Comparison of ENCODE assay signal across 9 cellular contexts in the genomic region with DNA sequence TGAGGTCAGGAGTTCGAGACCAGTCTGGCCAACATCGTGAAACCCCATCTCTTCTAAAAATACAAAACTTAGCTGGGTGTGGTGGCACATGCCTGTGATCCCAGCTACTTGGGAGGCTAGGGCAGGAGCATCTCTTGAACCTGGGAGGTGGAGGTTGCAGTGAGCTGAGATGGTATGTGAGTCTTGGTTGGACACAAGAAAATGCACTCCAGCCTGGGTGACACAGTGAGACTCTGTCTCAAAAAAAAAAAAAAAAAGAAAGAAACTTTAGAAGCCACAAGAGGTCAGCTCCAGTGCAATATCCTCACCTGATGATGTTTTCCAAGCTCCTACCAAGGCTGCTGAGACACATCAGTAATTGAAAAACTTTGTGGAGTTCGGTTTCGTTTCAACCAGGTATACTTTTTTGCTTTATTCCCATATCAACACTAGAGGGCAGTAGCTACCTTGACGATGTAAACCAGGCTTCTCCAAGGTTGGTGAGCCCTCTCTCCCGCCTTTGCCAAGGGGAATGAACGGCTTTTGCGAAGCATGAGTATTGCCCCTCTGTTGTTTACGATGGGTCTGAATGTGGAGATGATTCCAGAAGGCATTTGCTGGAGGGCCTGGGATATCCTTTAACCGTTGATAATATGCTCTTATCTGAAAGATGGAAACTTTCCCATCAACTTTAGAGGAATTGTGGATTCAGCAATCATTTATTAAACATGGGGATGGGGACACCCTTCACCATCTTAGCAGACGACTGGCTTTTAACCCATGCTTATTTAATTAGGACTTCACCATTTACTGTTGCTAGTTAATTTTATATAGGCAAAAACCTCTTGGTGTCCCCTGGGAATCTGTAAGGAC.
DNase-seq lines count a peak whose midpoint lies in the region; ATAC-seq and TF ChIP-seq lines count a peak whose summit lies in the region.
"Had no signal": no experiment of that assay in that cellular context is flagged by ENCODE, and none has a peak within 500 bp of the region (broad histone marks: within the 10 kb centered on the region; RNA-seq: fewer than 3 reads in every experiment).

No MANE protein-coding gene starts in this region.

- no peak overlapping the region for H3K4me2 ChIP-seq in GM23248 (ENCODE audit: unreplicated experiment)

- 14 to 17% methylated on average over 11 of the region's 11 CpGs for WGBS in GM23248 (ENCODE audit: low coverage in 1 of 2, low lambda C conversion rate in 2 of 2, missing lambda C conversion rate in 2 of 2), 2 experiments
- 19 to 20% methylated on average over 10 to 11 of the region's 11 CpGs for WGBS in esophagus squamous epithelium, 2 donors

- peak; percentile 51 to 80 (median 71) for TF ChIP-seq CTCF in esophagus squamous epithelium (IDR thresholded peaks at IDR 0.05)

- H3K27ac ChIP-seq in GM23248 (no peak overlapping the region), esophagus squamous epithelium (no peak overlapping the region)
- H3K27ac ChIP-seq in naive thymus-derived CD4-positive, alpha-beta T cell (ENCODE audit: low read depth, low read length): no peak overlapping the region

- H3K27me3 ChIP-seq in GM23248 (replicated peaks; ENCODE audit: insufficient read depth): peaks cover 62% of the 10 kb centered on the region
- H3K27me3 ChIP-seq in esophagus squamous epithelium: peaks cover 0 to 39% (median 5%) of the 10 kb centered on the region in 4 donors
- H3K27me3 ChIP-seq in naive thymus-derived CD4-positive, alpha-beta T cell (ENCODE audit: control insufficient read depth in 2 of 2, insufficient read depth in 2 of 2, low read length in 2 of 2): no peaks in the 10 kb centered on the region

- peaks cover 19 to 53% (median 45%) of the 10 kb centered on the region in 7 donors for H3K4me1 Mint-ChIP-seq in naive thymus-derived CD4-positive, alpha-beta T cell

- no peaks in the 10 kb centered on the region for H3F3A ChIP-seq in GM23248 (ENCODE audit: insufficient read depth)

- H3K4me3 Mint-ChIP-seq in naive thymus-derived CD4-positive, alpha-beta T cell: peak overlapping the region in 7 of 10 donors; percentile 20 to 61 (median 57)
- H3K4me3 Mint-ChIP-seq: activated naive CD8-positive, alpha-beta T cell had no signal

- in situ Hi-C loops in GM23248 (cut with MboI): loop anchor here (10.0 kb wide), 1 partner anchor 772 kb away; no protein-coding TSS in a partner anchor

- no peaks in the 10 kb centered on the region for H3K79me2 ChIP-seq in GM23248 (ENCODE audit: insufficient read depth)

- peak overlapping the region in 3 of 9 donors; percentile 15 to 63 (median 34) for H3K27ac Mint-ChIP-seq in naive thymus-derived CD4-positive, alpha-beta T cell
- H3K27ac Mint-ChIP-seq: activated naive CD8-positive, alpha-beta T cell had no signal

- ATAC-seq in naive thymus-derived CD4-positive, alpha-beta T cell: peak; percentile 79
- no peak for ATAC-seq in HG03045 (IDR thresholded peaks at IDR 0.05; ENCODE audit: unreplicated experiment)

- H3K9me2 ChIP-seq in GM23248 (ENCODE audit: insufficient read depth): no peaks in the 10 kb centered on the region

- intact Hi-C loops in esophagus squamous epithelium (cut with DNase I): loop anchor here (5.0 to 10.0 kb wide), 2 partner anchors 392 to 774 kb away; no protein-coding TSS in a partner anchor
- intact Hi-C loops in naive thymus-derived CD4-positive, alpha-beta T cell (cut with micrococcal nuclease): loop anchor here (1.0 to 10.0 kb wide), 11 partner anchors 18 to 924 kb away; a partner anchor contains a TSS

- H3K4me1 ChIP-seq in GM23248 (ENCODE audit: insufficient read depth) (no peaks in the 10 kb centered on the region), esophagus squamous epithelium (peaks cover 0 to 15% (median 3%) of the 10 kb centered on the region in 3 donors)
- peaks cover 16 to 27% of the 10 kb centered on the region in 2 donors for H3K4me1 ChIP-seq in naive thymus-derived CD4-positive, alpha-beta T cell (ENCODE audit: control insufficient read depth in 2 of 2, insufficient read depth in 2 of 2, low read length in 2 of 2)

- no peak overlapping the region for H3K9ac ChIP-seq in GM23248

- H3K36me3 Mint-ChIP-seq in naive thymus-derived CD4-positive, alpha-beta T cell: no peaks in the 10 kb centered on the region
- H3K36me3 Mint-ChIP-seq: activated naive CD8-positive, alpha-beta T cell had no signal

- no peaks in the 10 kb centered on the region for H4K20me1 ChIP-seq in GM23248 (ENCODE audit: insufficient read depth)

- H3K9me3 Mint-ChIP-seq in naive thymus-derived CD4-positive, alpha-beta T cell: no peaks in the 10 kb centered on the region

- no peak for TF ChIP-seq POLR2A in esophagus squamous epithelium (IDR thresholded peaks at IDR 0.05)

- H3K9me3 ChIP-seq in GM23248 (ENCODE audit: low read depth) (no peaks in the 10 kb centered on the region), esophagus squamous epithelium (no peaks in the 10 kb centered on the region)
- H3K9me3 ChIP-seq in naive thymus-derived CD4-positive, alpha-beta T cell (ENCODE audit: control insufficient read depth in 2 of 3, low read length in 3 of 3): no peaks in the 10 kb centered on the region

- POLR2A ChIA-PET in naive thymus-derived CD4-positive, alpha-beta T cell (lab: Charles Lee): interaction anchor here (0.7 kb wide), 2 partner anchors 16 to 639 kb away, joined by 3 read pairs; no protein-coding TSS in a partner anchor

- DNase-seq in DMS153 treated with DMSO at 0.1 percent for 48 hours (lab: John Stamatoyannopoulos, UW; ENCODE audit: unreplicated experiment) (peak; percentile 12), GM23248 (peak; percentile 76), NCI-H187 treated with DMSO at 0.1 percent for 48 hours (lab: John Stamatoyannopoulos, UW) (peak; percentile 24), T1000 (lab: John Stamatoyannopoulos, UW) (peak; percentile 2), esophagus squamous epithelium (lab: John Stamatoyannopoulos, UW) (no peak), GF-D8 (lab: John Stamatoyannopoulos, UW) (no peak)
- DNase-seq in naive thymus-derived CD4-positive, alpha-beta T cell: peak in 6 of 9 donors; percentile 32 to 64 (median 55)

- H3K4me3 ChIP-seq in GM23248 (no peak overlapping the region), esophagus squamous epithelium (no peak overlapping the region)
- H3K4me3 ChIP-seq in naive thymus-derived CD4-positive, alpha-beta T cell (ENCODE audit: low read length): no peak overlapping the region

- no peak overlapping the region for H2AFZ ChIP-seq in GM23248

- H3K36me3 ChIP-seq in GM23248 (ENCODE audit: low read depth) (no peaks in the 10 kb centered on the region), esophagus squamous epithelium (no peaks in the 10 kb centered on the region)
- no peaks in the 10 kb centered on the region for H3K36me3 ChIP-seq in naive thymus-derived CD4-positive, alpha-beta T cell (ENCODE audit: control insufficient read depth in 2 of 3, insufficient read depth in 3 of 3, low read length in 3 of 3)

- peaks cover 0 to 70% (median 0%) of the 10 kb centered on the region in 5 donors for H3K27me3 Mint-ChIP-seq in naive thymus-derived CD4-positive, alpha-beta T cell
- H3K27me3 Mint-ChIP-seq: activated naive CD8-positive, alpha-beta T cell had no signal

- CTCF ChIA-PET in naive thymus-derived CD4-positive, alpha-beta T cell (lab: Charles Lee): interaction anchor here (0.6 to 2.4 kb wide), 18 partner anchors 9 to 1112 kb away, joined by 3 to 22 read pairs (median 4); no protein-coding TSS in a partner anchor

Comparison
In these comparisons a context has a peak if more than half of its experiments do, and no peak if none do; other contexts are left out.
1. DNase-seq: peak in DMS153 treated with DMSO at 0.1 percent for 48 hours (single experiment), GM23248 (single experiment), NCI-H187 treated with DMSO at 0.1 percent for 48 hours (single experiment), T1000 (single experiment) and naive thymus-derived CD4-positive, alpha-beta T cell (6 of 9); none in esophagus squamous epithelium (single experiment) and GF-D8 (single experiment).